Comparison of ENCODE assay signal across 8 cellular contexts in the genomic region with DNA sequence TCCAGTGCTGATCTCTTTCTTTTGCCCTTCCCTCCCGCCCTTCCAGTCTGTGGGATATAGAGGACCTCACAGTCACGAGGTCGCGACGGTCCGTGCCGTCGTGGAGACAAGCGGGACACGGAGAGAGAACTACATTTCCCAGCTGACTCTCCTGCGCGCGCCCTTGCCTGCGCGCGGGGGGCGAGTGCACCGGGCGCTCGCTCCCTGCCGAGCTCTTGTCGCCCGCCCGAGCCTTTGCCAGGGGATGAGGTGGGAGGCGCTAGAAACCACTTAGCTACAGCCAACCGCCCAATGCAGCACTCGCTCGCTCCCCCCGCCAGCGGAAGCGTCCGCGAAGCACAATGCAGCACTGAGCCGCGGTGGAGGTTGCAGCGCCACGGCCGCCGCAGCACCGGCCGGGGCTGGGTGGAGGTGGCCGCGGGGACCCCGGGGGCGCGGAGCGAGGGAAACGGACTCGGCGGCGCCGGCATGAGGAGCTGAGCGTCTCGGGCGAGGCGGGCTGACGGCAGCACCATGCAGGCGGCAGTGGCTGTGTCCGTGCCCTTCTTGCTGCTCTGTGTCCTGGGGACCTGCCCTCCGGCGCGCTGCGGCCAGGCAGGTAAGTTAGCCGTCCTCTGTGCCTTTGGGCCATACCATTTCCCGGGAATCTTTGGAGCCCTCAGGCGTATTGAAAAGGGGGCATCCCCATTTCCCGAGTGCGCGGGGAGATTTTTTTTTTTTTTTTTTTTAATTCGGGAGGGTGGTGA. TPM values are rescaled to one million over a fixed set of nuclear protein-coding genes. Genes with fewer than 3 reads are reported as not detected.
DNase-seq lines count a peak whose midpoint lies in the region; ATAC-seq, FAIRE-seq and TF ChIP-seq lines count a peak whose summit lies in the region.

TSS of gene ADAM22 (plus strand) at position 299 of the 746 bp plus-strand sequence. CDS start at position 514, 215 bp downstream.

- H3K27me3 ChIP-seq in NT2/D1 (ENCODE audit: insufficient read depth, insufficient read length) (peaks cover 20% of the 10 kb centered on the region), endothelial cell of umbilical vein (ENCODE audit: control insufficient read depth in 2 of 2, insufficient read depth in 2 of 2, low read length in 2 of 2) (peaks cover 5 to 18% of the 10 kb centered on the region in 2 experiments), mononuclear cell (ENCODE audit: insufficient read depth, low read length) (peaks cover 5% of the 10 kb centered on the region)

- TF ChIP-seq CTCF in endothelial cell of umbilical vein (IDR thresholded peaks at IDR 0.05; ENCODE audit: extremely low read depth in 1 of 2, insufficient read depth in 1 of 2, low read depth in 1 of 2, low read length in 2 of 2): no peak

- peak within 1 kb of the TSS; percentile 86 for H3K4me2 ChIP-seq in endothelial cell of umbilical vein (ENCODE audit: insufficient read depth, low read length)

- H3K9me1 ChIP-seq in endothelial cell of umbilical vein (replicated peaks; ENCODE audit: control insufficient read depth, extremely low read depth, insufficient read depth, low read length): no peaks in the 10 kb centered on the region

- CTCF ChIA-PET in endothelial cell of umbilical vein (lab: Charles Lee): interaction anchor here (0.7 to 2.0 kb wide), 6 partner anchors 13 to 762 kb away, joined by 3 to 8 read pairs (median 4); no protein-coding TSS in a partner anchor

- H3K4me1 ChIP-seq in NT2/D1 (ENCODE audit: insufficient read depth, insufficient read length) (no peaks in the 10 kb centered on the region), endothelial cell of umbilical vein (ENCODE audit: control insufficient read depth, extremely low read depth, insufficient read depth, low read length) (peaks cover 11% of the 10 kb centered on the region), mononuclear cell (ENCODE audit: insufficient read depth, low read length) (peaks cover 13% of the 10 kb centered on the region)

- BruUV-seq in endothelial cell of umbilical vein (replicated peaks; lab: Mats Ljungman, UMichigan): no TSS peak

- no peaks in the 10 kb centered on the region for H4K20me1 ChIP-seq in endothelial cell of umbilical vein (replicated peaks; ENCODE audit: control insufficient read depth, extremely low read depth, insufficient read depth, low read length)

- FAIRE-seq in endothelial cell of umbilical vein (lab: Jason Lieb, UNC): peak; percentile 89

- peak; percentile 96 for DNase-seq in D341Med (ENCODE audit: low spot score)
- peak in 74 of 76 experiments; percentile 17 to 92 (median 78) for DNase-seq in HUDEP-2 (lab: John Stamatoyannopoulos, UW; ENCODE audit: unreplicated experiment in 76 of 76)
- peak; percentile 89 for DNase-seq in NT2/D1 (ENCODE audit: low read depth, low spot score)
- DNase-seq in activated CD8-positive, alpha-beta memory T cell treated with anti-CD3 and anti-CD28 coated beads, Interleukin-2, amount 50 U/mL, for 4 hours: peak; percentile 84
- DNase-seq in endothelial cell of umbilical vein (ENCODE audit: low read depth, low spot score): peak; percentile 89
- peak; percentile 80 to 82 for DNase-seq in stimulated activated CD8-positive, alpha-beta memory T cell treated with anti-CD3 and anti-CD28 coated beads, Interleukin-2, amount 100 ng/mL, for 48 hours (ENCODE audit: low read depth in 2 of 2)

- no peaks in the 10 kb centered on the region for H3K36me3 ChIP-seq in NT2/D1 (ENCODE audit: insufficient read depth, insufficient read length, low read length)
- H3K36me3 ChIP-seq in endothelial cell of umbilical vein (ENCODE audit: control insufficient read depth in 2 of 2, extremely low read depth in 1 of 2, insufficient read depth in 2 of 2, low read length in 2 of 2): no peaks in the 10 kb centered on the region

- H2AFZ ChIP-seq in endothelial cell of umbilical vein (ENCODE audit: low read depth, low read length): peak within 1 kb of the TSS; percentile 93

- H3K79me2 ChIP-seq in endothelial cell of umbilical vein (ENCODE audit: control insufficient read depth, insufficient read depth, low read length): no peaks in the 10 kb centered on the region

- intact Hi-C loops in endothelial cell of umbilical vein (cut with micrococcal nuclease): loop anchor here (1.0 to 10.0 kb wide), 4 partner anchors 57 to 281 kb away; no protein-coding TSS in a partner anchor

- dilution Hi-C loops in endothelial cell of umbilical vein (cut with MboI; ENCODE audit: extremely low pct_ligation_motif_present, low sequenced_read_pairs): no loop called here

- H3K9ac ChIP-seq in NT2/D1 (ENCODE audit: insufficient read length, low read depth) (peak within 1 kb of the TSS; percentile 91), endothelial cell of umbilical vein (replicated peaks; ENCODE audit: extremely low read depth, insufficient read depth, low read length) (no peak within 1 kb of the TSS)

- ATAC-seq in GM21390 (IDR thresholded peaks at IDR 0.05; ENCODE audit: unreplicated experiment): peak; percentile 97

- H3K4me3 ChIP-seq in NT2/D1 (ENCODE audit: insufficient read length, low read depth): peak within 1 kb of the TSS; percentile 75
- peak within 1 kb of the TSS; percentile 7 to 66 (median 55) for H3K4me3 ChIP-seq in endothelial cell of umbilical vein (replicated peaks in 1 of 3; ENCODE audit: insufficient read depth in 1 of 3, low read depth in 1 of 3, low read length in 3 of 3)
- peak within 1 kb of the TSS; percentile 55 for H3K4me3 ChIP-seq in mononuclear cell (ENCODE audit: low read length)

- POLR2A ChIA-PET in endothelial cell of umbilical vein (lab: Charles Lee): no interaction called here

- H3K9me3 ChIP-seq in NT2/D1 (ENCODE audit: insufficient read depth, low read length): no peaks in the 10 kb centered on the region
- no peaks in the 10 kb centered on the region for H3K9me3 ChIP-seq in endothelial cell of umbilical vein (replicated peaks; ENCODE audit: control insufficient read depth, insufficient read depth, low read length)
- H3K9me3 ChIP-seq in mononuclear cell (ENCODE audit: low read depth, low read length): no peaks in the 10 kb centered on the region

- no peak within 1 kb of the TSS for H3K27ac ChIP-seq in endothelial cell of umbilical vein (ENCODE audit: insufficient read depth, low read depth, low read length)

- no peak for TF ChIP-seq POLR2A in endothelial cell of umbilical vein (IDR thresholded peaks at IDR 0.05; ENCODE audit: low read depth, low read length)

TF ChIP-seq in endothelial cell of umbilical vein, 7 proteins besides CTCF, POLR2A, EP300 and RAD21:
- TF ChIP-seq FOS (IDR thresholded peaks at IDR 0.05; ENCODE audit: borderline replicate concordance, insufficient read depth, low read length) (no peak), POLR2AphosphoS5 (IDR thresholded peaks at IDR 0.05; ENCODE audit: insufficient read depth, low read depth, low read length) (peak; percentile 33)

RNA-seq across cellular contexts. Expression of gene ADAM22, which starts in this region (rescaled TPM):
- total RNA-seq in endothelial cell of umbilical vein: 0.53 and 1.4 TPM in 2 replicates
- polyA plus RNA-seq in endothelial cell of umbilical vein: 0.19 and 0.33 TPM in 2 replicates
- polyA plus RNA-seq in endothelial cell of umbilical vein (2011; cell fraction: cytosol; rRNA removed): 0.15 and 0.17 TPM in 2 replicates
- polyA plus RNA-seq in endothelial cell of umbilical vein (2011; cell fraction: nucleus; rRNA removed): 0.67 and 0.84 TPM in 2 replicates
- polyA plus RNA-seq in endothelial cell of umbilical vein (2012): 0.20 and 0.35 TPM in 2 replicates
- polyA minus RNA-seq in endothelial cell of umbilical vein: 2.5 and 4.0 TPM in 2 replicates
- 1.6 TPM for polyA minus RNA-seq in endothelial cell of umbilical vein (2011; cell fraction: cytosol; rRNA and poly(A)+ RNA removed)
- 1.6 and 3.3 TPM in 2 replicates for polyA minus RNA-seq in endothelial cell of umbilical vein (2011; cell fraction: nucleus; rRNA and poly(A)+ RNA removed)
- total RNA-seq in mononuclear cell: 0.94 TPM
